9 cellular contexts compared by ENCODE assay signal in the genomic region with DNA sequence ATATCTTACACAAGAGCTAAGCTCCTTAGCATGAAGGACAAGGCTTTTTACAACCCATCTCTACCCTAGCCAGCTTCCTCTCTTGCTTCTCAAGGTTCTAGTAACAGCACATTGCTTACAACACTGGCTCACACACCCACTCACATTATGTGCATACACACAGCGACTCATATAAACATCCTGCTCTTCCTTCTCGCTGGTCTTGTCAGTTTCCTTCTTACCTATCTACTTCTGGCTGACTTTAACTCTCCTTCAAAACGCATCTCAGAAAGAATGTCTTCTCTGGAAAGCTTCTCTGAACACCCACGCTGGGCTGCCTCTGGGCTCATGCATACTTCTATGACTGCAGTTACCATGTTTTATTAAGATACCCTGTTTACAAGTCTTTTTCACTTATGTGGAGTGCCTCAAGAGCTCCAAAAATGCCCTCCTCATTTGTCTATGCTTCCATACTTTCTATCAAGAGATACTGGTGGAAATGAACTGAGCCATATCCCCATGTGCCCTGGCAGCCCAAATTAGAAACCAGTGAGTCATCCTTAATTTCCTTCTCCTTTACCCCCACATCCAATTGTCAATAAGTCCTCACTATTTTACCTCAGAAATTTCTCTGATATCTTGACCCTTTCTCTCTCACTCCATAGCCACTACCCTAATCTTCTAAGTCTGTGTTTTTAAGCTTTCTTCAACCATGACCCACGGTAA.
DNase-seq lines count a peak whose midpoint lies in the region; ATAC-seq and TF ChIP-seq lines count a peak whose summit lies in the region.
"Had no signal": no experiment of that assay in that cellular context is flagged by ENCODE, and none has a peak within 500 bp of the region (broad histone marks: within the 10 kb centered on the region; RNA-seq: fewer than 3 reads in every experiment).

No MANE protein-coding gene starts in this region.

- H3K9ac ChIP-seq in SK-N-SH (no peak overlapping the region), Karpas-422 (ENCODE audit: low read length) (no peak overlapping the region)

- H3K79me2 ChIP-seq in SK-N-SH (ENCODE audit: insufficient read depth) (no peaks in the 10 kb centered on the region), Karpas-422 (ENCODE audit: low read length) (no peaks in the 10 kb centered on the region)

- H3K9me3 ChIP-seq in SK-N-SH (no peaks in the 10 kb centered on the region), upper lobe of right lung (no peaks in the 10 kb centered on the region), heart left ventricle (no peaks in the 10 kb centered on the region), spleen (no peaks in the 10 kb centered on the region), Karpas-422 (ENCODE audit: low read length) (no peaks in the 10 kb centered on the region)

- H3F3A ChIP-seq in SK-N-SH (replicated peaks; ENCODE audit: insufficient read depth), result no peaks in the 10 kb centered on the region

- 76% methylated on average over 5 of the region's 5 CpGs for WGBS in SK-N-SH (ENCODE audit: low lambda C conversion rate)
- 68 to 74% (median 72%) methylated on average over 5 of the region's 5 CpGs for WGBS in heart left ventricle, 4 donors
- WGBS in spleen, 5 donors, result 56 to 64% (median 62%) methylated on average over 5 of the region's 5 CpGs

- ATAC-seq in upper lobe of right lung, result peak; percentile 89
- ATAC-seq in heart left ventricle, result no peak

- H2AFZ ChIP-seq in SK-N-SH (ENCODE audit: low read depth) (peak overlapping the region; percentile 38; the same call in 1 of the 2 replicates), Karpas-422 (ENCODE audit: low read length) (no peak overlapping the region)

- H3K27ac ChIP-seq in SK-N-SH (ENCODE audit: low read depth in 2 of 2, low read length in 1 of 2) (no peak overlapping the region; a peak in 1 of 4 replicates), upper lobe of right lung (no peak overlapping the region), heart left ventricle (peak overlapping the region in 1 of 12 donors; percentile 13), spleen (peak overlapping the region in 4 of 8 donors; percentile 9 to 63 (median 41)), Karpas-422 (ENCODE audit: low read length) (no peak overlapping the region)

- CTCF ChIA-PET in SK-N-SH (lab: Yijun Ruan, JAX), result interaction anchor here (1.5 to 2.1 kb wide), 2 partner anchors 10 to 222 kb away, joined by 4 read pairs; no protein-coding TSS in a partner anchor

- TF ChIP-seq POLR2A in heart left ventricle (IDR thresholded peaks at IDR 0.05) (no peak), spleen (IDR thresholded peaks at IDR 0.05) (no peak)

- POLR2A ChIA-PET in SK-N-SH (lab: Yijun Ruan, JAX), result no interaction called here

- no peaks in the 10 kb centered on the region for H4K20me1 ChIP-seq in SK-N-SH (ENCODE audit: insufficient read depth)
- no peaks in the 10 kb centered on the region for H4K20me1 ChIP-seq in Karpas-422 (ENCODE audit: insufficient read depth, low read depth, low read length)

- H3K27me3 ChIP-seq in SK-N-SH (ENCODE audit: insufficient read depth) (no peaks in the 10 kb centered on the region), upper lobe of right lung (no peaks in the 10 kb centered on the region), heart left ventricle (no peaks in the 10 kb centered on the region), spleen (replicated peaks in 1 of 7) (no peaks in the 10 kb centered on the region), Karpas-422 (ENCODE audit: low read length) (no peaks in the 10 kb centered on the region)

- TF ChIP-seq RAD21 in SK-N-SH (IDR thresholded peaks at IDR 0.05; ENCODE audit: low read length), result no peak

- TF ChIP-seq CTCF in SK-N-SH (IDR thresholded peaks at IDR 0.05), result no peak
- TF ChIP-seq CTCF in upper lobe of right lung (IDR thresholded peaks at IDR 0.05), result no peak
- TF ChIP-seq CTCF in heart left ventricle (IDR thresholded peaks at IDR 0.05), result no peak
- no peak for TF ChIP-seq CTCF in spleen (IDR thresholded peaks at IDR 0.05 in 8 of 11, conservative IDR thresholded peaks at IDR 0.05 in 3 of 11)

- DNase-seq in activated T-cell treated with anti-CD3 and anti-CD28 coated beads for 4 hours (peak; percentile 25), SK-N-SH (no peak), fibroblast of gingiva (ENCODE audit: low read depth) (peak; percentile 27), upper lobe of right lung (no peak), heart left ventricle (no peak), spleen (no peak), Karpas-422 (no peak)
- DNase-seq in activated T-cell treated with anti-CD3 and anti-CD28 coated beads, Interleukin-2, amount 50 U/mL, for 1 hour, result no peak
- DNase-seq: DND-41 had no signal

- H3K4me1 ChIP-seq in SK-N-SH (ENCODE audit: control insufficient read depth in 1 of 2, insufficient read depth in 2 of 2, low read depth in 1 of 2, low read length in 1 of 2) (no peaks in the 10 kb centered on the region; a peak in 1 of 4 replicates), upper lobe of right lung (no peaks in the 10 kb centered on the region), heart left ventricle (peaks cover 0 to 20% (median 0%) of the 10 kb centered on the region in 12 donors), spleen (peaks cover 0 to 9% (median 2%) of the 10 kb centered on the region in 6 donors), Karpas-422 (ENCODE audit: low read length) (peaks cover 11% of the 10 kb centered on the region)

- no peak overlapping the region for H3K4me3 ChIP-seq in SK-N-SH (ENCODE audit: low read depth in 2 of 2, low read length in 1 of 2)
- H3K4me3 ChIP-seq in upper lobe of right lung, result no peak overlapping the region
- H3K4me3 ChIP-seq in heart left ventricle, result no peak overlapping the region
- no peak overlapping the region for H3K4me3 ChIP-seq in spleen
- no peak overlapping the region for H3K4me3 ChIP-seq in Karpas-422 (ENCODE audit: low read length)

- intact Hi-C loops in upper lobe of right lung (cut with DNase I) (no loop called here), heart left ventricle (cut with DNase I) (no loop called here), spleen (cut with DNase I; ENCODE audit: low total_unique reads) (no loop called here)

- H3K4me2 ChIP-seq in SK-N-SH, result no peak overlapping the region
- no peak overlapping the region for H3K4me2 ChIP-seq in Karpas-422 (ENCODE audit: low read depth, low read length, poor library complexity, severe bottlenecking)

- H3K9me2 ChIP-seq in SK-N-SH (no peaks in the 10 kb centered on the region), Karpas-422 (replicated peaks; ENCODE audit: insufficient read depth, low read length) (no peaks in the 10 kb centered on the region)

- H3K36me3 ChIP-seq in SK-N-SH (replicated peaks in 1 of 2; ENCODE audit: control insufficient read depth in 1 of 2, insufficient read depth in 2 of 2, low read length in 1 of 2) (no peaks in the 10 kb centered on the region), upper lobe of right lung (no peaks in the 10 kb centered on the region), heart left ventricle (no peaks in the 10 kb centered on the region), spleen (no peaks in the 10 kb centered on the region), Karpas-422 (ENCODE audit: insufficient read depth, low read length) (no peaks in the 10 kb centered on the region)

- no peak for TF ChIP-seq EP300 in SK-N-SH (IDR thresholded peaks at IDR 0.05; ENCODE audit: borderline replicate concordance in 1 of 2, low read depth in 1 of 2, low read length in 1 of 2)

TF ChIP-seq in SK-N-SH, 30 proteins besides CTCF, POLR2A, EP300 and RAD21:
- TF ChIP-seq, protein P1, sequence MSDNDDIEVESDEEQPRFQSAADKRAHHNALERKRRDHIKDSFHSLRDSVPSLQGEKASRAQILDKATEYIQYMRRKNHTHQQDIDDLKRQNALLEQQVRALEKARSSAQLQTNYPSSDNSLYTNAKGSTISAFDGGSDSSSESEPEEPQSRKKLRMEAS (IDR thresholded peaks at IDR 0.05; ENCODE audit: low read depth), result no peak
- TF ChIP-seq MEF2A (IDR thresholded peaks at IDR 0.05; ENCODE audit: borderline replicate concordance, low read depth) (no peak), GATA2 (CRISPR knock-in tag; IDR thresholded peaks at IDR 0.05) (no peak), YY1 (IDR thresholded peaks at IDR 0.05; ENCODE audit: low read depth) (no peak), RCOR1 (IDR thresholded peaks at IDR 0.05; ENCODE audit: low read length) (no peak), ELF1 (IDR thresholded peaks at IDR 0.05) (no peak), SIN3A (IDR thresholded peaks at IDR 0.05; ENCODE audit: borderline replicate concordance, low read depth, low read length) (no peak), TCF12 (IDR thresholded peaks at IDR 0.05) (no peak), NFIC (IDR thresholded peaks at IDR 0.05; ENCODE audit: borderline replicate concordance) (no peak), TAF1 (IDR thresholded peaks at IDR 0.05; ENCODE audit: borderline replicate concordance, low read depth, low read length) (no peak), RXRA (IDR thresholded peaks at IDR 0.05; ENCODE audit: borderline replicate concordance, low read depth) (no peak), NRF1 (IDR thresholded peaks at IDR 0.05; ENCODE audit: low read depth, low read length) (no peak)
- TF ChIP-seq, protein P2, sequence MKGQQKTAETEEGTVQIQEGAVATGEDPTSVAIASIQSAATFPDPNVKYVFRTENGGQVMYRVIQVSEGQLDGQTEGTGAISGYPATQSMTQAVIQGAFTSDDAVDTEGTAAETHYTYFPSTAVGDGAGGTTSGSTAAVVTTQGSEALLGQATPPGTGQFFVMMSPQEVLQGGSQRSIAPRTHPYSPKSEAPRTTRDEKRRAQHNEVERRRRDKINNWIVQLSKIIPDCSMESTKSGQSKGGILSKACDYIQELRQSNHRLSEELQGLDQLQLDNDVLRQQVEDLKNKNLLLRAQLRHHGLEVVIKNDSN (IDR thresholded peaks at IDR 0.05; ENCODE audit: borderline replicate concordance, low read depth), result no peak

Comparison
In these comparisons a context has a peak if more than half of its experiments do, and no peak if none do; other contexts are left out.
1. DNase-seq: peak in activated T-cell treated with anti-CD3 and anti-CD28 coated beads for 4 hours (single experiment) and fibroblast of gingiva (single experiment); none in activated T-cell treated with anti-CD3 and anti-CD28 coated beads, Interleukin-2, amount 50 U/mL, for 1 hour (single experiment), SK-N-SH (single experiment), upper lobe of right lung (single experiment), heart left ventricle (0 of 5), spleen (single experiment) and Karpas-422 (single experiment).